12 cellular contexts compared by ENCODE assay signal in genomic region chr14:75875958-75876357, GRCh38.
DNase-seq lines count a peak whose midpoint lies in the region; ATAC-seq and TF ChIP-seq lines count a peak whose summit lies in the region.
"Had no signal": no experiment of that assay in that cellular context is flagged by ENCODE, and none has a peak within 500 bp of the region (broad histone marks: within the 10 kb centered on the region; RNA-seq: fewer than 3 reads in every experiment).

No MANE protein-coding gene starts in this region.

- H3K27ac Mint-ChIP-seq in HFFc6 = peak overlapping the region; percentile 84; the same call in 1 of the 2 replicates
- H3K27ac Mint-ChIP-seq in natural killer cell treated with Interleukin-12 subunit alpha and Interleukin-12 subunit beta and Interleukin-15 and Interleukin-18, amount 100 ng/mL, for 72 hours = no peak overlapping the region
- H3K27ac Mint-ChIP-seq: activated CD4-positive, alpha-beta T cell treated with anti-CD3 and anti-CD28 coated beads, Interleukin-2, amount 10 ng/mL, durations not matched to agents 7 days and 5 days had no signal

- ATAC-seq in GM19023 (IDR thresholded peaks at IDR 0.05; ENCODE audit: unreplicated experiment) (peak; percentile 99), HG03565 (IDR thresholded peaks at IDR 0.05; ENCODE audit: unreplicated experiment) (peak; percentile 93), left lobe of liver (no peak)
- ATAC-seq in natural killer cell treated with Interleukin-12 subunit alpha and Interleukin-12 subunit beta and Interleukin-15 and Interleukin-18, amount 100 ng/mL, for 72 hours = peak; percentile 91

- H3K27me3 Mint-ChIP-seq in HFFc6 (ENCODE audit: insufficient read depth) = no peaks in the 10 kb centered on the region
- no peaks in the 10 kb centered on the region for H3K27me3 Mint-ChIP-seq in natural killer cell treated with Interleukin-12 subunit alpha and Interleukin-12 subunit beta and Interleukin-15 and Interleukin-18, amount 100 ng/mL, for 72 hours
- H3K27me3 Mint-ChIP-seq: activated CD4-positive, alpha-beta T cell treated with anti-CD3 and anti-CD28 coated beads, Interleukin-2, amount 10 ng/mL, durations not matched to agents 7 days and 5 days had no signal

- peaks cover 58% of the 10 kb centered on the region for H3K4me1 Mint-ChIP-seq in HFFc6 (ENCODE audit: low read depth)
- H3K4me1 Mint-ChIP-seq in natural killer cell treated with Interleukin-12 subunit alpha and Interleukin-12 subunit beta and Interleukin-15 and Interleukin-18, amount 100 ng/mL, for 72 hours (ENCODE audit: low read depth in 2 of 2) = peaks cover 13 to 25% of the 10 kb centered on the region in 2 donors

- no peaks in the 10 kb centered on the region for H3K9me3 Mint-ChIP-seq in HFFc6
- H3K9me3 Mint-ChIP-seq in natural killer cell treated with Interleukin-12 subunit alpha and Interleukin-12 subunit beta and Interleukin-15 and Interleukin-18, amount 100 ng/mL, for 72 hours = no peaks in the 10 kb centered on the region
- H3K9me3 Mint-ChIP-seq: activated CD4-positive, alpha-beta T cell treated with anti-CD3 and anti-CD28 coated beads, Interleukin-2, amount 10 ng/mL, durations not matched to agents 7 days and 5 days had no signal

- DNase-seq in HFFc6 (no peak), NCI-H69 (lab: John Stamatoyannopoulos, UW) (no peak), NCI-H1048 (lab: John Stamatoyannopoulos, UW) (no peak), left lobe of liver (ENCODE audit: low spot score) (no peak), globus pallidus (ENCODE audit: low spot score) (no peak)
- DNase-seq in natural killer cell treated with Interleukin-12 subunit alpha and Interleukin-12 subunit beta and Interleukin-15 and Interleukin-18, amount 100 ng/mL, for 72 hours (ENCODE audit: low spot score) = no peak
- DNase-seq: activated CD4-positive, alpha-beta T cell treated with anti-CD3 and anti-CD28 coated beads, Interleukin-2, amount 10 ng/mL, durations not matched to agents 7 days and 5 days; kidney glomerular epithelial cell; NCI-H187; stimulated activated CD4-positive, alpha-beta T cell treated with anti-CD3 and anti-CD28 coated beads, Interleukin-15, amount 100 ng/mL, for 24 hours had no signal

- no peak overlapping the region for H3K4me3 Mint-ChIP-seq in HFFc6
- H3K4me3 Mint-ChIP-seq in natural killer cell treated with Interleukin-12 subunit alpha and Interleukin-12 subunit beta and Interleukin-15 and Interleukin-18, amount 100 ng/mL, for 72 hours = no peak overlapping the region
- H3K4me3 Mint-ChIP-seq: activated CD4-positive, alpha-beta T cell treated with anti-CD3 and anti-CD28 coated beads, Interleukin-2, amount 10 ng/mL, durations not matched to agents 7 days and 5 days had no signal

- TF ChIP-seq CTCF in HFFc6 (IDR thresholded peaks at IDR 0.05) = no peak

- H3K36me3 Mint-ChIP-seq in HFFc6 (ENCODE audit: low read depth) = no peaks in the 10 kb centered on the region
- no peaks in the 10 kb centered on the region for H3K36me3 Mint-ChIP-seq in natural killer cell treated with Interleukin-12 subunit alpha and Interleukin-12 subunit beta and Interleukin-15 and Interleukin-18, amount 100 ng/mL, for 72 hours
